28 cellular contexts compared by ENCODE assay signal in the genomic region with DNA sequence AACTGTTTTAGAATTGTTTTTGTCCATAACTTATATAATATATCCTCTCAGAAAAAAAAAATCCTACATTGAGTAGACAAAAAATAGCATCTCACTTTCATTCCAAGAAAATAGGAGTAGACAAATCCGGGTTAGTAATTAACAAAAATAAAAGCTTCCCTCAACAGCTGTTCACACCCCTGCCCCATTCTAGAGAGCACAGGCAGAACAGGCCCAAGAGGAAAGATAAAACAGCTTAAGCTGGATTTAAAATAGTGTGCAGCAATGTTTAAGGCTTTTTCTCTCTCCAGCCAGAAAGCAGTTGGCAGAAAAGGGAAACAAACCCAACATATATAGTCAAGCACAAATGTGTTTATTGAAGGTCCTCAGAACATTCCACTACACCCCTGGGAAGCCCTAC.
"Had no signal": no experiment of that assay in that cellular context is flagged by ENCODE, and none has a peak within 500 bp of the region (broad histone marks: within the 10 kb centered on the region; RNA-seq: fewer than 3 reads in every experiment).

No MANE protein-coding gene starts in this region.

- H3K27ac ChIP-seq: heart left ventricle, left lung, lower lobe of right lung, pancreas, psoas muscle, right atrium auricular region, right lobe of liver, skin epidermis, stomach, suprapubic skin, tibial nerve, uterus had no signal

- H3K4me3 ChIP-seq: heart left ventricle, left lung, lower lobe of right lung, pancreas, psoas muscle, right atrium auricular region, right lobe of liver, skin epidermis, stomach, suprapubic skin, tibial nerve, uterus had no signal

- H3K4me1 ChIP-seq: left lung, lower lobe of right lung, pancreas, psoas muscle, right atrium auricular region, right lobe of liver, stomach, suprapubic skin, uterus had no signal

- DNase-seq: heart left ventricle; hypothalamus; immature natural killer cell; kidney; left colon; left lung; lower lobe of right lung; mammary epithelial cell; mesenchymal stem cell; naive B cell; nucleus accumbens; pancreas; posterior cingulate gyrus; psoas muscle; right lobe of liver; stimulated activated CD4-positive, alpha-beta T cell treated with anti-CD3 and anti-CD28 coated beads, Interleukin-12 subunit alpha, Interleukin-12 subunit beta, amount 100 ng/mL, for 4 hours; stimulated activated CD4-positive, alpha-beta T cell treated with anti-CD3 and anti-CD28 coated beads, Interleukin-15, amount 100 ng/mL, for 24 hours; stimulated activated CD4-positive, alpha-beta T cell treated with anti-CD3 and anti-CD28 coated beads, Interleukin-2, amount 100 ng/mL, for 24 hours; stimulated activated CD4-positive, alpha-beta T cell treated with anti-CD3 and anti-CD28 coated beads, Interleukin-4, amount 100 ng/mL, for 1 hour; stimulated activated naive B cell treated with anti-CD40 and anti-IgM and Interleukin-4, amounts not matched to agents 10 μg/mL and 1 μg/mL and 100 μg/mL, for 72 hours; stimulated activated naive CD8-positive, alpha-beta T cell treated with anti-CD3 and anti-CD28 coated beads, Interleukin-15, Interleukin-2, amounts not matched to agents 100 U/mL and 50 U/mL, for 24 hours; stomach; uterus had no signal

- ATAC-seq: heart left ventricle; left colon; left lung; lower lobe of right lung; natural killer cell treated with Interleukin-12 subunit alpha and Interleukin-12 subunit beta and Interleukin-15 and Interleukin-18, amount 100 ng/mL, for 72 hours; pancreas; psoas muscle; right lobe of liver; stimulated activated naive B cell treated with anti-CD40 and anti-IgM and Interleukin-4, amounts not matched to agents 10 μg/mL and 1 μg/mL and 100 μg/mL, for 72 hours; stimulated activated naive CD8-positive, alpha-beta T cell treated with anti-CD3 and anti-CD28 coated beads, Interleukin-15, Interleukin-2, amounts not matched to agents 100 U/mL and 50 U/mL, for 24 hours had no signal

- H3K36me3 ChIP-seq: heart left ventricle, left lung, lower lobe of right lung, pancreas, right atrium auricular region, right lobe of liver, stomach, suprapubic skin, tibial nerve, uterus had no signal

- H3K9me3 ChIP-seq: left lung, lower lobe of right lung, pancreas, psoas muscle, right atrium auricular region, right lobe of liver, suprapubic skin, uterus had no signal

- H3K27me3 ChIP-seq: heart left ventricle, left lung, pancreas, right atrium auricular region, right lobe of liver, stomach, suprapubic skin, tibial nerve, uterus had no signal
